Comparison of ENCODE assay signal across 9 cellular contexts in genomic region chr7:76296743-76297740, GRCh38. TPM values are rescaled to one million over a fixed set of nuclear protein-coding genes. Genes with fewer than 3 reads are reported as not detected.
A peak's percentile ranks its signal among the peaks of the same experiment; 100 is the strongest.
DNase-seq lines count a peak whose midpoint lies in the region; ATAC-seq, FAIRE-seq and TF ChIP-seq lines count a peak whose summit lies in the region.
"Had no signal": no experiment of that assay in that cellular context is flagged by ENCODE, and none has a peak within 500 bp of the region (broad histone marks: within the 10 kb centered on the region; RNA-seq: fewer than 3 reads in every experiment).

No MANE protein-coding gene starts in this region.

- H3K36me3 ChIP-seq in mucosa of descending colon (ENCODE audit: low read depth) (no peaks in the 10 kb centered on the region), vagina (no peaks in the 10 kb centered on the region)

- no peaks in the 10 kb centered on the region for H3K36me3 Mint-ChIP-seq in naive thymus-derived CD8-positive, alpha-beta T cell

- peak; percentile 88 for ATAC-seq in mucosa of descending colon
- ATAC-seq in naive thymus-derived CD8-positive, alpha-beta T cell = no peak

- peak; percentile 49 for DNase-seq in SIG-M5 treated with dmso at 0.1 percent for 504 hours (lab: John Stamatoyannopoulos, UW; ENCODE audit: unreplicated experiment)
- DNase-seq in SIG-M5 (lab: John Stamatoyannopoulos, UW) = no peak
- DNase-seq in dedifferentiated amniotic fluid mesenchymal stem cell (ENCODE audit: extremely low spot score) = peak; percentile 81
- peak; percentile 88 to 92 (median 90) for DNase-seq in mucosa of descending colon
- peak in 1 of 2 donors; percentile 96 for DNase-seq in vagina (ENCODE audit: extremely low spot score in 2 of 2)
- no peak for DNase-seq in naive thymus-derived CD8-positive, alpha-beta T cell
- DNase-seq in effector CD8-positive, alpha-beta T cell (lab: John Stamatoyannopoulos, UW) = no peak
- no peak for DNase-seq in urothelium cell line (ENCODE audit: low spot score)
- DNase-seq: NCI-H524 had no signal

- H3K4me1 ChIP-seq in mucosa of descending colon (ENCODE audit: low read depth) = peaks cover 40% of the 10 kb centered on the region
- peaks cover 71% of the 10 kb centered on the region for H3K4me1 ChIP-seq in vagina

- intact Hi-C loops in mucosa of descending colon (cut with DNase I, micrococcal nuclease) (no loop called here), vagina (cut with DNase I) (no loop called here)

- POLR2A ChIA-PET in naive thymus-derived CD8-positive, alpha-beta T cell (lab: Charles Lee) = interaction anchor here (0.9 kb wide), 1 partner anchor 16 kb away, joined by 3 read pairs; no protein-coding TSS in a partner anchor

- no peaks in the 10 kb centered on the region for H3K27me3 Mint-ChIP-seq in naive thymus-derived CD8-positive, alpha-beta T cell

- H3K27ac ChIP-seq in vagina = peak overlapping the region; percentile 100

- FAIRE-seq in urothelium cell line (lab: Jason Lieb, UNC) = no peak

- H3K27me3 ChIP-seq in vagina = no peaks in the 10 kb centered on the region

- peak in 1 of 2 donors; percentile 8 for TF ChIP-seq POLR2A in vagina (IDR thresholded peaks at IDR 0.05)

- H3K4me3 Mint-ChIP-seq in naive thymus-derived CD8-positive, alpha-beta T cell = no peak overlapping the region

- peaks cover 0 to 3% (median 1%) of the 10 kb centered on the region in 4 donors for H3K4me1 Mint-ChIP-seq in naive thymus-derived CD8-positive, alpha-beta T cell

- H3K9me3 ChIP-seq in mucosa of descending colon (no peaks in the 10 kb centered on the region), vagina (no peaks in the 10 kb centered on the region)

- H3K9me3 Mint-ChIP-seq in naive thymus-derived CD8-positive, alpha-beta T cell = no peaks in the 10 kb centered on the region

- H3K4me3 ChIP-seq in mucosa of descending colon = no peak overlapping the region
- no peak overlapping the region for H3K4me3 ChIP-seq in vagina

- H3K27ac Mint-ChIP-seq in naive thymus-derived CD8-positive, alpha-beta T cell = no peak overlapping the region

- no peak for TF ChIP-seq CTCF in mucosa of descending colon (IDR thresholded peaks at IDR 0.05)
- TF ChIP-seq CTCF in vagina (IDR thresholded peaks at IDR 0.05) = no peak

RNA-seq across cellular contexts. Expression of gene HSPB1, which starts 5.4 kb away (rescaled TPM):
- total RNA-seq in mucosa of descending colon (100 to 1,000 TPM; 207 to 840 (median 310) TPM), vagina (3,606 TPM)
- total RNA-seq in naive thymus-derived CD8-positive, alpha-beta T cell = 10 to 100 TPM; 48.5 to 49.4 TPM
- polyA plus RNA-seq in naive thymus-derived CD8-positive, alpha-beta T cell = 100 to 1,000 TPM in 2 of 3 donors, 10 to 100 TPM in 1; 96.4 to 128 (median 125) TPM

Comparison
In these comparisons a context has a peak if more than half of its experiments do, and no peak if none do; other contexts are left out.
1. DNase-seq: peak in SIG-M5 treated with dmso at 0.1 percent for 504 hours (single experiment), dedifferentiated amniotic fluid mesenchymal stem cell (single experiment) and mucosa of descending colon (3 of 3); none in SIG-M5 (single experiment), naive thymus-derived CD8-positive, alpha-beta T cell (0 of 10), effector CD8-positive, alpha-beta T cell (single experiment) and urothelium cell line (single experiment).